Comparison of ENCODE assay signal across 1 cellular context in genomic region chr3:175153595-175153994, GRCh38.
TF ChIP-seq lines count a peak whose summit lies in the region.

No MANE protein-coding gene starts in this region.

TF ChIP-seq in GM23338, 12 proteins besides CTCF, POLR2A, EP300 and RAD21 (continued from another document):
- no peak for TF ChIP-seq ZNF462 (CRISPR knock-in tag; IDR thresholded peaks at IDR 0.05)
- TF ChIP-seq ETS1 (IDR thresholded peaks at IDR 0.05) = no peak
- TF ChIP-seq CREB1 (CRISPR knock-in tag; IDR thresholded peaks at IDR 0.05; ENCODE audit: low read depth) = no peak
- TF ChIP-seq EZH2 (IDR thresholded peaks at IDR 0.05; ENCODE audit: low read depth, unreplicated experiment) = no peak
- no peak for TF ChIP-seq ZNF331 (CRISPR knock-in tag; IDR thresholded peaks at IDR 0.05; ENCODE audit: low read depth)
- TF ChIP-seq ZNF114 (CRISPR knock-in tag; IDR thresholded peaks at IDR 0.05) = no peak
TF ChIP-seq in GM23338: peak in this region for 0.
